In the genomic region with DNA sequence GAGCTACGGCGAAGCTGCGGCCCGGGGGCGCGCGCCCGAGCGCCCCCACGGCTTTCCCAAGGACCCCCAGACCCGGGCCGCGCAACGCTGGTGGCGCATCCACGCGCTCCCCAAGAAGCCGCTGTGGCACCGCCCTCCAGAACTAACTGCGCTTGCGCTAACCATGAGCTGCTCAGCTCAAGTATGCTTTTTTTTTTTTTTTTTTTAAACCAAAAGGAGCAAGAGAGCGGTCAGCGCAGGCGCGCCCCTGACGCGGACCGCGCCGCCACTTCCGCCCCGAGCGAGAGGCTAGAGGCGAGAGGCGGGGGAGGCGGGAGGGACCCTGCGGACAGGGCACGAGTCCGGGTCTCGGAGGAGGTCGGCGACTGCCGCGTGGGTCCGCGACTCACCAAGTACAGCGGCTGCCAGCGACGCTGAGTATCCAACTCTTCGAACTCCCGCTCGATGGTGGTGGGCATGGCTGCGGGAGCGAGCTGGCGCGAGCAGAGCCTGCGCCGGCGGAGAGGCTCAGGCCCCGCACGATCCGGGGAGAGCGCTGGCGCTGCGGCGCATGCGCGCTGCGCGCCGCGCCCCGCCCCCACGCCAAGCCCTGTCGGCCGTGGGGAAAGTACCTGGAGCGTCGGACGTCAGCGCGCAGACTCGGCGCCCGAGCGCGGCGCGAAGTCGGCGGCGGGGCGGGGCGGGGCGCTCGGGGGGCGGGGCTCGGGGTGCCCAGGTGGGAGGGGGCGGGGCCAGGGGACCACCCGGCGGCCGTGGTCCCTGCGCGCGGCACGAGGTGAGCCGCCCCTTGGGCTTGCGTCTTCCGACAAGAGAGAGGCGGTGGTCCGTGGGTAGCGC, we compare ENCODE assay signal across 1 cellular context.
A peak's percentile ranks its signal among the peaks of the same experiment; 100 is the strongest.
TF ChIP-seq lines count a peak whose summit lies in the region.

A gene (minus strand): TSS at position 554 of the 837 bp plus-strand sequence. CDS start 96 bp downstream, at position 458.

TF ChIP-seq in HepG2, 621 proteins besides CTCF, POLR2A, EP300 and RAD21 (continued from another document and continues in another):
- TF ChIP-seq ZNF225 (CRISPR knock-in tag; IDR thresholded peaks at IDR 0.05): peak; percentile 98
- no peak for TF ChIP-seq SMYD3 (CRISPR knock-in tag; IDR thresholded peaks at IDR 0.05)
- no peak for TF ChIP-seq CENPX (CRISPR knock-in tag; IDR thresholded peaks at IDR 0.05)
- peak; percentile 52; the same call in 1 of the 2 replicates for TF ChIP-seq ZNF678 (CRISPR knock-in tag; IDR thresholded peaks at IDR 0.05)
- TF ChIP-seq ZNF10 (CRISPR knock-in tag; IDR thresholded peaks at IDR 0.05; ENCODE audit: borderline replicate concordance, low read depth): no peak
- TF ChIP-seq ISX (CRISPR knock-in tag; conservative IDR thresholded peaks at IDR 0.05): 0 out of 2 replicates have a peak, but pooled peaks have one; percentile 43
- no peak for TF ChIP-seq ZNF746 (CRISPR knock-in tag; IDR thresholded peaks at IDR 0.05)
- TF ChIP-seq, protein P1, sequence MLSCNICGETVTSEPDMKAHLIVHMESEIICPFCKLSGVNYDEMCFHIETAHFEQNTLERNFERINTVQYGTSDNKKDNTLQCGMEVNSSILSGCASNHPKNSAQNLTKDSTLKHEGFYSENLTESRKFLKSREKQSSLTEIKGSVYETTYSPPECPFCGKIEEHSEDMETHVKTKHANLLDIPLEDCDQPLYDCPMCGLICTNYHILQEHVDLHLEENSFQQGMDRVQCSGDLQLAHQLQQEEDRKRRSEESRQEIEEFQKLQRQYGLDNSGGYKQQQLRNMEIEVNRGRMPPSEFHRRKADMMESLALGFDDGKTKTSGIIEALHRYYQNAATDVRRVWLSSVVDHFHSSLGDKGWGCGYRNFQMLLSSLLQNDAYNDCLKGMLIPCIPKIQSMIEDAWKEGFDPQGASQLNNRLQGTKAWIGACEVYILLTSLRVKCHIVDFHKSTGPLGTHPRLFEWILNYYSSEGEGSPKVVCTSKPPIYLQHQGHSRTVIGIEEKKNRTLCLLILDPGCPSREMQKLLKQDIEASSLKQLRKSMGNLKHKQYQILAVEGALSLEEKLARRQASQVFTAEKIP (CRISPR knock-in tag; IDR thresholded peaks at IDR 0.05; ENCODE audit: borderline replicate concordance): no peak
- no peak for TF ChIP-seq ZNF382 (CRISPR knock-in tag; IDR thresholded peaks at IDR 0.05; ENCODE audit: borderline replicate concordance)
- TF ChIP-seq RBAK (CRISPR knock-in tag; IDR thresholded peaks at IDR 0.05): no peak
- TF ChIP-seq KAT7 (CRISPR knock-in tag; IDR thresholded peaks at IDR 0.05; ENCODE audit: borderline replicate concordance): no peak
- TF ChIP-seq HNRNPL (IDR thresholded peaks at IDR 0.05; ENCODE audit: low read depth, low read length): no peak
- TF ChIP-seq PTBP1 (IDR thresholded peaks at IDR 0.05; ENCODE audit: low read depth, low read length, poor library complexity, severe bottlenecking): no peak
- TF ChIP-seq, protein P2, sequence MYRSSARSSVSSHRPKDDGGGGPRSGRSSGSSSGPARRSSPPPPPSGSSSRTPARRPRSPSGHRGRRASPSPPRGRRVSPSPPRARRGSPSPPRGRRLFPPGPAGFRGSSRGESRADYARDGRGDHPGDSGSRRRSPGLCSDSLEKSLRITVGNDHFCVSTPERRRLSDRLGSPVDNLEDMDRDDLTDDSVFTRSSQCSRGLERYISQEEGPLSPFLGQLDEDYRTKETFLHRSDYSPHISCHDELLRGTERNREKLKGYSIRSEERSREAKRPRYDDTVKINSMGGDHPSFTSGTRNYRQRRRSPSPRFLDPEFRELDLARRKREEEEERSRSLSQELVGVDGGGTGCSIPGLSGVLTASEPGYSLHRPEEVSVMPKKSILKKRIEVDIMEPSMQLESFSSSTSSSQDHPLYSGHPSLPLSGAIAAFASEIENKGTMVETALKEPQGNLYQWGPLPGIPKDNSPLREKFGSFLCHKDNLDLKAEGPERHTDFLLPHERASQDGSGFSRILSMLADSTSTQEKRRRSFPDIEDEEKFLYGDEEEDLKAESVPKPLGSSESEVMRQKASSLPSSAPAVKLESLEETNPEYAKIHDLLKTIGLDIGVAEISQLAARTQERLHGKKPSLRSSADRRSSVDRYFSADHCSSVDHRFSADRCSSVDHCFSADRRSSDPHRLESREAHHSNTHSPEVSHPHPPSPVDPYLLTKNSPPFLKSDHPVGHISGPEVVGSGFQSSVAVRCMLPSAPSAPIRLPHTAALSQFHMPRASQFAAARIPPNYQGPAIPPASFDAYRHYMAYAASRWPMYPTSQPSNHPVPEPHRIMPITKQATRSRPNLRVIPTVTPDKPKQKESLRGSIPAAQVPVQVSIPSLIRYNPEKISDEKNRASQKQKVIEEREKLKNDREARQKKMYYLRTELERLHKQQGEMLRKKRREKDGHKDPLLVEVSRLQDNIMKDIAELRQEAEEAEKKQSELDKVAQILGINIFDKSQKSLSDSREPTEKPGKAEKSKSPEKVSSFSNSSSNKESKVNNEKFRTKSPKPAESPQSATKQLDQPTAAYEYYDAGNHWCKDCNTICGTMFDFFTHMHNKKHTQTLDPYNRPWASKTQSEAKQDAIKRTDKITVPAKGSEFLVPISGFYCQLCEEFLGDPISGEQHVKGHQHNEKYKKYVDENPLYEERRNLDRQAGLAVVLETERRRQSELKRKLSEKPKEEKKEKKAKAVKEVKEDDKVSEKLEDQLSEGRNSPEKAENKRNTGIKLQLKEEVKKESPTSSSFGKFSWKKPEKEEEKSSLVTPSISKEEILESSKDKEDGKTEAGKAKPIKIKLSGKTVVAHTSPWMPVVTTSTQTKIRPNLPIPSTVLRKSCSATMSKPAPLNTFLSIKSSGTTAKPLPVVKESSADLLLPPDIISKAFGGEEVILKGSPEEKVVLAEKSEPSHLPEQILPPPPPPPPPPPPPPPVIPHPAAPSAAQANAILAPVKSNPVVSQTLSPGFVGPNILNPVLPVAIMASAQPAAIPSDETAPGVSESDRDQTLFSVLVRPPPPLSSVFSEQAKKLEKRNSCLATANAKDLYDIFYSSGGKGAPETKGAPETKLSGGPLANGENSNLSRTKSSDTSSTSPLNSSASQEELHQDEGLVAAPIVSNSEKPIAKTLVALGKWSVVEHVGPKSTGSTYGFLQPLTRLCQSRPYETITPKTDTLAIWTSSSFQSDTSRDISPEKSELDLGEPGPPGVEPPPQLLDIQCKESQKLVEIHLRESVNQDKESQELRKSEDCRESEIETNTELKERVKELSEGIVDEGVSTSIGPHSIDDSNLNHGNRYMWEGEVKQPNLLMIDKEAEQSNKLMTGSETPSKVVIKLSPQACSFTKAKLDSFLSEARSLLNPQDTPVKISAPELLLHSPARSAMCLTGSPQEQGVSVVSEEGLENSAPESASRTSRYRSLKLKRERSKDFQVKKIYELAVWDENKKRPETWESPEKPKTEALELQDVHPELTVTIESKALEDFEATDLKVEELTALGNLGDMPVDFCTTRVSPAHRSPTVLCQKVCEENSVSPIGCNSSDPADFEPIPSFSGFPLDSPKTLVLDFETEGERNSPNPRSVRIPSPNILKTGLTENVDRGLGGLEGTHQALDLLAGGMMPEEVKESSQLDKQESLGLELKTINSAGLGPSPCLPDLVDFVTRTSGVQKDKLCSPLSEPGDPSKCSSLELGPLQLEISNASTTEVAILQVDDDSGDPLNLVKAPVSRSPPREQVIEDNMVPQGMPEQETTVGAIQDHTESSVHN (CRISPR knock-in tag; IDR thresholded peaks at IDR 0.05): no peak; the same call in 1 of the 2 replicates
- peak; percentile 93 for TF ChIP-seq GABPB1 (CRISPR knock-in tag; IDR thresholded peaks at IDR 0.05)
- TF ChIP-seq HMGA1 (CRISPR knock-in tag; conservative IDR thresholded peaks at IDR 0.05): no peak
- no peak for TF ChIP-seq RFX3 (CRISPR knock-in tag; IDR thresholded peaks at IDR 0.05)
- no peak for TF ChIP-seq PRMT3 (CRISPR knock-in tag; IDR thresholded peaks at IDR 0.05; ENCODE audit: borderline replicate concordance, low read depth)
- TF ChIP-seq CCDC6 (CRISPR knock-in tag; IDR thresholded peaks at IDR 0.05): 0 out of 2 replicates have a peak, but pooled peaks have one; percentile 59
- 0 out of 2 replicates have a peak, but pooled peaks have one; percentile 21 for TF ChIP-seq DNMT3B (CRISPR knock-in tag; conservative IDR thresholded peaks at IDR 0.05)
- no peak for TF ChIP-seq ZNF879 (CRISPR knock-in tag; IDR thresholded peaks at IDR 0.05)
- peak; percentile 93 for TF ChIP-seq ERF (CRISPR knock-in tag; IDR thresholded peaks at IDR 0.05)
- TF ChIP-seq, protein P3, sequence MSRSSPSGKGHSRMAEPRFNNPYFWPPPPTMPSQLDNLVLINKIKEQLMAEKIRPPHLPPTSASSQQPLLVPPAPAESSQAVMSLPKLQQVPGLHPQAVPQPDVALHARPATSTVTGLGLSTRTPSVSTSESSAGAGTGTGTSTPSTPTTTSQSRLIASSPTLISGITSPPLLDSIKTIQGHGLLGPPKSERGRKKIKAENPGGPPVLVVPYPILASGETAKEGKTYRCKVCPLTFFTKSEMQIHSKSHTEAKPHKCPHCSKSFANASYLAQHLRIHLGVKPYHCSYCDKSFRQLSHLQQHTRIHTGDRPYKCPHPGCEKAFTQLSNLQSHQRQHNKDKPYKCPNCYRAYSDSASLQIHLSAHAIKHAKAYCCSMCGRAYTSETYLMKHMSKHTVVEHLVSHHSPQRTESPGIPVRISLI (CRISPR knock-in tag; IDR thresholded peaks at IDR 0.05; ENCODE audit: borderline replicate concordance): peak; percentile 99
- peak; percentile 73 for TF ChIP-seq TBX2 (CRISPR knock-in tag; IDR thresholded peaks at IDR 0.05; ENCODE audit: borderline replicate concordance)
- TF ChIP-seq, protein P4, sequence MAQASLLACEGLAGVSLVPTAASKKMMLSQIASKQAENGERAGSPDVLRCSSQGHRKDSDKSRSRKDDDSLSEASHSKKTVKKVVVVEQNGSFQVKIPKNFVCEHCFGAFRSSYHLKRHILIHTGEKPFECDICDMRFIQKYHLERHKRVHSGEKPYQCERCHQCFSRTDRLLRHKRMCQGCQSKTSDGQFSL (CRISPR knock-in tag; IDR thresholded peaks at IDR 0.05): no peak; the same call in 1 of the 2 replicates
- no peak for TF ChIP-seq ZSCAN22 (CRISPR knock-in tag; IDR thresholded peaks at IDR 0.05)
- TF ChIP-seq ZNF674 (CRISPR knock-in tag; IDR thresholded peaks at IDR 0.05; ENCODE audit: low read depth): 0 out of 2 replicates have a peak, but pooled peaks have one; percentile 33
- TF ChIP-seq MEIS1 (CRISPR knock-in tag; IDR thresholded peaks at IDR 0.05; ENCODE audit: borderline replicate concordance): peak; percentile 65
- peak; percentile 24; the same call in 1 of the 2 replicates for TF ChIP-seq ZNF816 (CRISPR knock-in tag; IDR thresholded peaks at IDR 0.05; ENCODE audit: borderline replicate concordance)
- TF ChIP-seq REPIN1 (CRISPR knock-in tag; IDR thresholded peaks at IDR 0.05; ENCODE audit: borderline replicate concordance, low read depth): peak; percentile 79
- TF ChIP-seq XRCC5 (optimal IDR thresholded peaks at IDR 0.05; ENCODE audit: low read length): peak; percentile 33
- peak; percentile 92 for TF ChIP-seq POLR2AphosphoS5 (IDR thresholded peaks at IDR 0.05; ENCODE audit: low read depth, low read length)
- TF ChIP-seq, protein P5, sequence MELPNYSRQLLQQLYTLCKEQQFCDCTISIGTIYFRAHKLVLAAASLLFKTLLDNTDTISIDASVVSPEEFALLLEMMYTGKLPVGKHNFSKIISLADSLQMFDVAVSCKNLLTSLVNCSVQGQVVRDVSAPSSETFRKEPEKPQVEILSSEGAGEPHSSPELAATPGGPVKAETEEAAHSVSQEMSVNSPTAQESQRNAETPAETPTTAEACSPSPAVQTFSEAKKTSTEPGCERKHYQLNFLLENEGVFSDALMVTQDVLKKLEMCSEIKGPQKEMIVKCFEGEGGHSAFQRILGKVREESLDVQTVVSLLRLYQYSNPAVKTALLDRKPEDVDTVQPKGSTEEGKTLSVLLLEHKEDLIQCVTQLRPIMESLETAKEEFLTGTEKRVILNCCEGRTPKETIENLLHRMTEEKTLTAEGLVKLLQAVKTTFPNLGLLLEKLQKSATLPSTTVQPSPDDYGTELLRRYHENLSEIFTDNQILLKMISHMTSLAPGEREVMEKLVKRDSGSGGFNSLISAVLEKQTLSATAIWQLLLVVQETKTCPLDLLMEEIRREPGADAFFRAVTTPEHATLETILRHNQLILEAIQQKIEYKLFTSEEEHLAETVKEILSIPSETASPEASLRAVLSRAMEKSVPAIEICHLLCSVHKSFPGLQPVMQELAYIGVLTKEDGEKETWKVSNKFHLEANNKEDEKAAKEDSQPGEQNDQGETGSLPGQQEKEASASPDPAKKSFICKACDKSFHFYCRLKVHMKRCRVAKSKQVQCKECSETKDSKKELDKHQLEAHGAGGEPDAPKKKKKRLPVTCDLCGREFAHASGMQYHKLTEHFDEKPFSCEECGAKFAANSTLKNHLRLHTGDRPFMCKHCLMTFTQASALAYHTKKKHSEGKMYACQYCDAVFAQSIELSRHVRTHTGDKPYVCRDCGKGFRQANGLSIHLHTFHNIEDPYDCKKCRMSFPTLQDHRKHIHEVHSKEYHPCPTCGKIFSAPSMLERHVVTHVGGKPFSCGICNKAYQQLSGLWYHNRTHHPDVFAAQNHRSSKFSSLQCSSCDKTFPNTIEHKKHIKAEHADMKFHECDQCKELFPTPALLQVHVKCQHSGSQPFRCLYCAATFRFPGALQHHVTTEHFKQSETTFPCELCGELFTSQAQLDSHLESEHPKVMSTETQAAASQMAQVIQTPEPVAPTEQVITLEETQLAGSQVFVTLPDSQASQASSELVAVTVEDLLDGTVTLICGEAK (IDR thresholded peaks at IDR 0.05): no peak
- TF ChIP-seq, protein P5 (CRISPR knock-in tag; IDR thresholded peaks at IDR 0.05): peak; percentile 74
- TF ChIP-seq, protein P6, sequence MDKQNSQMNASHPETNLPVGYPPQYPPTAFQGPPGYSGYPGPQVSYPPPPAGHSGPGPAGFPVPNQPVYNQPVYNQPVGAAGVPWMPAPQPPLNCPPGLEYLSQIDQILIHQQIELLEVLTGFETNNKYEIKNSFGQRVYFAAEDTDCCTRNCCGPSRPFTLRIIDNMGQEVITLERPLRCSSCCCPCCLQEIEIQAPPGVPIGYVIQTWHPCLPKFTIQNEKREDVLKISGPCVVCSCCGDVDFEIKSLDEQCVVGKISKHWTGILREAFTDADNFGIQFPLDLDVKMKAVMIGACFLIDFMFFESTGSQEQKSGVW (CRISPR knock-in tag; IDR thresholded peaks at IDR 0.05; ENCODE audit: borderline replicate concordance): no peak
